Comparison of ENCODE assay signal across 3 cellular contexts in genomic region chr6:91911945-91912344, GRCh38.
"Had no signal": no experiment of that assay in that cellular context is flagged by ENCODE, and none has a peak within 500 bp of the region (broad histone marks: within the 10 kb centered on the region; RNA-seq: fewer than 3 reads in every experiment).

No MANE protein-coding gene starts in this region.

- DNase-seq: GDM1, GF-D8 had no signal

- H3K4me3 ChIP-seq: GM12878 had no signal
